ENCODE assay signal across 24 cellular contexts in the genomic region with DNA sequence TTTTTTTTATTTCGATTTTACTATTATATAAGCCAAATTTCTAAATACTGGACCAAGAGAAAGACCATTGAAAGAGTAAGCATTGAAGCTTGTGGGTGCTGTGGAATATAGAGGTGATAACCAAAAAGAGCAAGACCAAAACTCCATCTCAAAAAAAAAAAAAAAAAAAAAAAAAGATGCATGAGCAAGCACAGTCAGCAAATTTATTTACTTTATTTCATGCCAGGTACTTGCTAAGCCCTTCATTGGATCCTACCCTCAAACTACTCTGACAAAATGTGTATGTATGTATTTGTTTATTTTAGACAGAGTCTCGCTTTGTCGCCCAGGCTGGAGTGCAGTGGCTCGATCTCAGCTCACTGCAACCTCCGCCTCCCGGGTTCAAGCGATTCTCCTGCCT. TPM values are rescaled to one million over a fixed set of nuclear protein-coding genes. Genes with fewer than 3 reads are reported as not detected.
DNase-seq lines count a peak whose midpoint lies in the region; ATAC-seq, FAIRE-seq and TF ChIP-seq lines count a peak whose summit lies in the region.
"Had no signal": no experiment of that assay in that cellular context is flagged by ENCODE, and none has a peak within 500 bp of the region (broad histone marks: within the 10 kb centered on the region; RNA-seq: fewer than 3 reads in every experiment).

No MANE protein-coding gene starts in this region.

- POLR2A ChIA-PET in HepG2 (lab: Yijun Ruan, JAX) = no interaction called here

- 47% methylated on average over 7 of the region's 7 CpGs for WGBS in HepG2 (ENCODE audit: low lambda C conversion rate)
- WGBS in right lobe of liver (ENCODE audit: insufficient coverage, low coverage, low lambda C conversion rate, missing lambda C conversion rate) = 85% methylated on average over 5 of the region's 7 CpGs

- ATAC-seq in HepG2 (no peak), right lobe of liver (no peak), RWPE2 (ENCODE audit: low read depth) (no peak)
- ATAC-seq: GM12878 had no signal

- no peak overlapping the region for H3K4me3 ChIP-seq in HepG2 (replicated peaks in 1 of 3; ENCODE audit: insufficient read depth in 1 of 3, low read depth in 2 of 3, low read length in 3 of 3)
- no peak overlapping the region for H3K4me3 ChIP-seq in right lobe of liver
- no peak overlapping the region for H3K4me3 ChIP-seq in RWPE2 (ENCODE audit: severe bottlenecking)
- H3K4me3 ChIP-seq: BLaER1 treated with 17β-estradiol and CSF1 and Interleukin-3, amounts not matched to agents 10 nM and 100 nM; GM12878; GM23248 had no signal

- no peak for TF ChIP-seq EP300 in HepG2 (IDR thresholded peaks at IDR 0.05; ENCODE audit: low read depth in 2 of 2, low read length in 2 of 2)
- TF ChIP-seq EP300 in HepG2 (CRISPR knock-in tag; IDR thresholded peaks at IDR 0.05; ENCODE audit: borderline replicate concordance) = no peak

- H4K20me1 ChIP-seq in HepG2 (ENCODE audit: insufficient read depth, low read length) = no peaks in the 10 kb centered on the region
- H4K20me1 ChIP-seq: BLaER1 treated with 17β-estradiol and CSF1 and Interleukin-3, amounts not matched to agents 10 nM and 100 nM had no signal

- H3K79me2 ChIP-seq in HepG2 (ENCODE audit: insufficient read depth, low read length) = no peaks in the 10 kb centered on the region

- BruUV-seq in HepG2 (replicated peaks; lab: Mats Ljungman, UMichigan) = no TSS peak

- H3K9me3 ChIP-seq in HepG2 (ENCODE audit: low read length) (no peaks in the 10 kb centered on the region), right lobe of liver (no peaks in the 10 kb centered on the region), RWPE2 (ENCODE audit: severe bottlenecking) (no peaks in the 10 kb centered on the region)
- H3K9me3 ChIP-seq: BE2C had no signal

- H3K9ac ChIP-seq in HepG2 (ENCODE audit: insufficient read depth, low read depth, low read length) = no peak overlapping the region
- H3K9ac ChIP-seq: BLaER1 treated with 17β-estradiol and CSF1 and Interleukin-3, amounts not matched to agents 10 nM and 100 nM; GM23248 had no signal

- no peaks in the 10 kb centered on the region; a peak in 1 of 5 replicates for H3K27me3 ChIP-seq in HepG2 (ENCODE audit: control insufficient read depth in 1 of 2, insufficient read depth in 2 of 2, low read length in 2 of 2)
- no peaks in the 10 kb centered on the region for H3K27me3 ChIP-seq in right lobe of liver
- no peaks in the 10 kb centered on the region for H3K27me3 ChIP-seq in RWPE2 (ENCODE audit: insufficient read depth, poor library complexity, severe bottlenecking)
- H3K27me3 ChIP-seq: BE2C; BLaER1 treated with 17β-estradiol and CSF1 and Interleukin-3, amounts not matched to agents 10 nM and 100 nM had no signal

- no peak overlapping the region for H3K27ac ChIP-seq in HepG2 (ENCODE audit: extremely low read length, insufficient read depth, low read length)
- H3K27ac ChIP-seq in right lobe of liver = no peak overlapping the region
- peak overlapping the region; percentile 81 for H3K27ac ChIP-seq in RWPE2 (ENCODE audit: poor library complexity, severe bottlenecking)
- H3K27ac ChIP-seq in epithelial cell of prostate = peak overlapping the region; percentile 66
- H3K27ac ChIP-seq: 22Rv1; BLaER1 treated with 17β-estradiol and CSF1 and Interleukin-3, amounts not matched to agents 10 nM and 100 nM; GM23248 had no signal

- H3K4me1 ChIP-seq in HepG2 (ENCODE audit: insufficient read depth, low read length) (no peaks in the 10 kb centered on the region), right lobe of liver (no peaks in the 10 kb centered on the region), RWPE2 (ENCODE audit: insufficient read depth, poor library complexity, severe bottlenecking) (peaks cover 25% of the 10 kb centered on the region)

- H2AFZ ChIP-seq in HepG2 (ENCODE audit: low read length) = no peak overlapping the region
- H2AFZ ChIP-seq: GM23248 had no signal

- intact Hi-C loops in HepG2 (cut with micrococcal nuclease; ENCODE audit: unreplicated experiment) = no loop called here
- intact Hi-C loops in right lobe of liver (cut with DNase I) = no loop called here

- FAIRE-seq in HepG2 (lab: Jason Lieb, UNC) = no peak
- FAIRE-seq: A204.1, D721Med, GM12878, GM19239, H1 had no signal

- H3K36me3 ChIP-seq in HepG2 (replicated peaks in 1 of 2; ENCODE audit: control insufficient read depth in 1 of 2, insufficient read depth in 2 of 2, low read length in 2 of 2) = no peaks in the 10 kb centered on the region
- H3K36me3 ChIP-seq in right lobe of liver = no peaks in the 10 kb centered on the region
- no peaks in the 10 kb centered on the region for H3K36me3 ChIP-seq in RWPE2 (ENCODE audit: low read depth)
- H3K36me3 ChIP-seq: BE2C; BLaER1 treated with 17β-estradiol and CSF1 and Interleukin-3, amounts not matched to agents 10 nM and 100 nM had no signal

- no peak for TF ChIP-seq RAD21 in HepG2 (CRISPR knock-in tag; IDR thresholded peaks at IDR 0.05)

- H3K4me2 ChIP-seq in HepG2 (ENCODE audit: low read depth, low read length) = no peak overlapping the region
- H3K4me2 ChIP-seq: BLaER1 treated with 17β-estradiol and CSF1 and Interleukin-3, amounts not matched to agents 10 nM and 100 nM had no signal

- TF ChIP-seq CTCF in HepG2 (CRISPR knock-in tag; IDR thresholded peaks at IDR 0.05) = no peak
- no peak for TF ChIP-seq CTCF in right lobe of liver (IDR thresholded peaks at IDR 0.05)
- no peak for TF ChIP-seq CTCF in RWPE2 (IDR thresholded peaks at IDR 0.05; ENCODE audit: poor library complexity, severe bottlenecking)

- no peak for DNase-seq in HepG2 (ENCODE audit: low spot score)
- no peak for DNase-seq in right lobe of liver
- no peak for DNase-seq in RWPE2 (ENCODE audit: low spot score)
- no peak for DNase-seq in epithelial cell of prostate (ENCODE audit: low read depth, low spot score)
- no peak for DNase-seq in NOMO-1 (lab: John Stamatoyannopoulos, UW; ENCODE audit: unreplicated experiment in 2 of 2)
- DNase-seq in LoVo (ENCODE audit: low spot score) = no peak
- DNase-seq: ACHN; AML-193; CD4-positive, alpha-beta T cell; CD8-positive, alpha-beta memory T cell; DMS 273 treated with DMSO at 0.1 percent for 48 hours; EL; GDM1; H7; HCEC 1CT had no signal

- TF ChIP-seq POLR2A in HepG2 (IDR thresholded peaks at IDR 0.05; ENCODE audit: insufficient read depth in 1 of 2, low read depth in 2 of 2, low read length in 2 of 2) (no peak), right lobe of liver (IDR thresholded peaks at IDR 0.05) (no peak)

- CTCF ChIA-PET in HepG2 (lab: Yijun Ruan, JAX; ENCODE audit: low intra/inter-chr PET ratio, low total read pairs) = no interaction called here

- in situ Hi-C loops in HepG2 (cut with HindIII; ENCODE audit: extremely low pct_ligation_motif_present, low pct_unique_long_range_greater_than_20kb) = no loop called here

TF ChIP-seq in HepG2, 621 proteins besides CTCF, POLR2A, EP300 and RAD21:
- TF ChIP-seq MAFK (conservative IDR thresholded peaks at IDR 0.05 in 1 of 2, IDR thresholded peaks at IDR 0.05 in 1 of 2; ENCODE audit: low read length in 2 of 2) (peak; percentile 75 to 78), NFE2L2 (IDR thresholded peaks at IDR 0.05; ENCODE audit: low read length) (no peak), MAFF (IDR thresholded peaks at IDR 0.05; ENCODE audit: low read depth, low read length) (peak; percentile 70)

RNA-seq across cellular contexts. Expression of a gene that starts 27.8 kb away (rescaled TPM):
- total RNA-seq in HepG2 (2016; rRNA removed; fragmentation: Illumina TruSeq; extraction: Trizol) = 23.8 and 25.9 TPM in 2 replicates
- total RNA-seq in HepG2 (2016; cell fraction: cytosol; rRNA removed; fragmentation: Illumina TruSeq; extraction: Trizol; ENCODE audit: low read depth) = 16.2 and 22.7 TPM in 2 replicates
- total RNA-seq in HepG2 (2016; cell fraction: insoluble cytoplasmic fraction; rRNA removed; fragmentation: Illumina TruSeq; extraction: Trizol) = 24.2 and 26.8 TPM in 2 replicates
- 40.6 and 46.1 TPM in 2 replicates for total RNA-seq in HepG2 (2016; cell fraction: membrane; rRNA removed; fragmentation: Illumina TruSeq; extraction: Trizol)
- 11.2 and 14.0 TPM in 2 replicates for total RNA-seq in HepG2 (2016; cell fraction: nucleus; rRNA removed; fragmentation: Illumina TruSeq; extraction: Trizol)
- polyA plus RNA-seq in HepG2 (2011; rRNA removed) = 15.0 and 22.2 TPM in 2 replicates
- polyA plus RNA-seq in HepG2 (2011; cell fraction: cytosol; rRNA removed) = 19.9 and 23.5 TPM in 2 replicates
- polyA plus RNA-seq in HepG2 (2011; cell fraction: nucleus; rRNA removed) = 13.5 and 15.1 TPM in 2 replicates
- 10.2 and 16.3 TPM in 2 replicates for polyA plus RNA-seq in HepG2 (2012)
- 21.1 and 27.3 TPM in 2 replicates for polyA plus RNA-seq in HepG2 (2016; cell fraction: cytosol; fragmentation: Illumina TruSeq; extraction: Trizol; ENCODE audit: low read depth)
- 25.7 and 28.6 TPM in 2 replicates for polyA plus RNA-seq in HepG2 (2016; cell fraction: insoluble cytoplasmic fraction; fragmentation: Illumina TruSeq; extraction: Trizol; ENCODE audit: low read depth)
- 36.0 and 39.7 TPM in 2 replicates for polyA plus RNA-seq in HepG2 (2016; cell fraction: membrane; fragmentation: Illumina TruSeq; extraction: Trizol; ENCODE audit: low read depth)
- 24.6 and 25.1 TPM in 2 replicates for polyA plus RNA-seq in HepG2 (2016; cell fraction: nucleus; fragmentation: Illumina TruSeq; extraction: Trizol; ENCODE audit: insufficient read depth, low read depth)
- 38.8 and 50.3 TPM in 2 replicates for polyA minus RNA-seq in HepG2 (2011; rRNA and poly(A)+ RNA removed; ENCODE audit: low replicate concordance)
- polyA minus RNA-seq in HepG2 (2011; cell fraction: cytosol; rRNA and poly(A)+ RNA removed) = 14.0 and 16.7 TPM in 2 replicates
- 7.6 and 8.2 TPM in 2 replicates for polyA minus RNA-seq in HepG2 (2011; cell fraction: nucleus; rRNA and poly(A)+ RNA removed)
- total RNA-seq in right lobe of liver = 10 to 100 TPM in 2 of 6 experiments, 1 to 10 TPM in 4; 4.4 to 11.4 (median 6.5) TPM

Comparison
In these comparisons a context has a peak if more than half of its experiments do, and no peak if none do; other contexts are left out.
1. H3K27ac ChIP-seq: peak in RWPE2 (single experiment) and epithelial cell of prostate (single experiment); none in HepG2 (single experiment) and right lobe of liver (0 of 3).